ENCODE assay signal across 1 cellular context in genomic region chr12:49470986-49471385, GRCh38.
TF ChIP-seq lines count a peak whose summit lies in the region.

No MANE protein-coding gene starts in this region.

TF ChIP-seq in GM12878, 131 proteins besides CTCF, POLR2A, EP300 and RAD21 (continued from another document):
- no peak for TF ChIP-seq SREBF2 (IDR thresholded peaks at IDR 0.05; ENCODE audit: low read length)
- no peak for TF ChIP-seq NR2C2 (IDR thresholded peaks at IDR 0.05; ENCODE audit: borderline replicate concordance, control insufficient read depth, insufficient read length, low read depth)
- no peak for TF ChIP-seq HDAC6 (IDR thresholded peaks at IDR 0.05; ENCODE audit: unreplicated experiment)
- no peak for TF ChIP-seq PBX3 (IDR thresholded peaks at IDR 0.05; ENCODE audit: insufficient replicate concordance, low read depth, low read length)
